Comparison of ENCODE assay signal across 17 cellular contexts in the genomic region with DNA sequence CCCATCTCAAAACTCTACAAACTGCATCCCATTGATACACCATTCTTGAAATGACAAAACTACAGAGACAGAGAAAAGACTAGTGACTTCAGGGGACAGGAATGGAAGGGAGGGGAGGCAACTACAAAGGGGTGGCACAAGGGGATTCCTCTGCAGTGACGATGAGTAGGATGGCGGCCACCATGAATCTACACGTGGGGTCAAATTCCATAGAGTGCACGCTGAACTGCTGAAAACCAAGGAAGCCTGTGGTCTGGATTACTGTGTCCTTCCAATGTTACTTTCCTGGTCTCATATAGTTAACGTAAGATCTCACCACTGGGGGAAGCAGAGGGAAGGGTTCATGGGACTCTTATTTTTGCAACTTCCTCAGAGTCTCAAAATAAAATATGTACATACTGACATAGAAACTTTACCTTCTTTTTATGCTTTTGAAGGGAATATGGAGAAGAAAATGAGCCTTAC. TPM values are rescaled to one million over a fixed set of nuclear protein-coding genes. Genes with fewer than 3 reads are reported as not detected.
DNase-seq lines count a peak whose midpoint lies in the region; ATAC-seq, FAIRE-seq and TF ChIP-seq lines count a peak whose summit lies in the region.
"Had no signal": no experiment of that assay in that cellular context is flagged by ENCODE, and none has a peak within 500 bp of the region (broad histone marks: within the 10 kb centered on the region; RNA-seq: fewer than 3 reads in every experiment).

No MANE protein-coding gene starts in this region.

- ATAC-seq in activated CD8-positive, alpha-beta T cell treated with anti-CD3 and anti-CD28 coated beads, Interleukin-2, amount 10 ng/mL, durations not matched to agents 7 days and 5 days: no peak
- no peak for ATAC-seq in activated CD8-positive, alpha-beta T cell treated with anti-CD3 and anti-CD28 coated beads for 36 hours
- ATAC-seq: gastroesophageal sphincter had no signal

- peaks cover 14% of the 10 kb centered on the region for H3K36me3 ChIP-seq in astrocyte (ENCODE audit: insufficient read depth, low read length)
- H3K36me3 ChIP-seq in trophoblast cell (ENCODE audit: control insufficient read depth in 1 of 2, insufficient read depth in 2 of 2, low read length in 2 of 2): peaks cover 28 to 51% of the 10 kb centered on the region in 2 experiments

- no peak overlapping the region for H4K8ac ChIP-seq in trophoblast cell (ENCODE audit: low read depth, low read length)

- H3K4me3 ChIP-seq in HL-60 (replicated peaks; ENCODE audit: insufficient read depth, low read length) (no peak overlapping the region), astrocyte (ENCODE audit: insufficient read depth, low read depth, low read length) (no peak overlapping the region), trophoblast cell (ENCODE audit: low read depth, low read length) (no peak overlapping the region)
- H3K4me3 ChIP-seq: gastroesophageal sphincter, Peyer's patch, prostate gland, stomach had no signal

- TF ChIP-seq CTCF in activated CD8-positive, alpha-beta T cell treated with anti-CD3 and anti-CD28 coated beads for 36 hours (IDR thresholded peaks at IDR 0.05): no peak
- TF ChIP-seq CTCF in HL-60 (IDR thresholded peaks at IDR 0.05; ENCODE audit: insufficient read depth, low read length): peak; percentile 2
- peak; percentile 25 for TF ChIP-seq CTCF in astrocyte (IDR thresholded peaks at IDR 0.05; ENCODE audit: insufficient read depth, low read depth, low read length)

- no peak overlapping the region for H3K4me2 ChIP-seq in astrocyte (ENCODE audit: low read length)
- no peak overlapping the region for H3K4me2 ChIP-seq in trophoblast cell (ENCODE audit: low read length)

- intact Hi-C loops in activated CD8-positive, alpha-beta T cell treated with anti-CD3 and anti-CD28 coated beads for 36 hours (cut with micrococcal nuclease): no loop called here
- intact Hi-C loops in activated T-helper 1 cell treated with anti-CD3 and anti-CD28 coated beads, Interleukin-12 subunit alpha, Interleukin-12 subunit beta, Interleukin-2, Interleukin-4 antibody, amounts not matched to agents 30 ng/mL and 10 ng/mL and 1 ng/mL, durations not matched to agents 14 hours and 24 hours and 36 hours (cut with micrococcal nuclease): no loop called here

- no peak overlapping the region for H3K4me3 Mint-ChIP-seq in activated CD8-positive, alpha-beta T cell treated with anti-CD3 and anti-CD28 coated beads, Interleukin-2, amount 10 ng/mL, durations not matched to agents 7 days and 5 days
- no peak overlapping the region for H3K4me3 Mint-ChIP-seq in activated CD8-positive, alpha-beta T cell treated with anti-CD3 and anti-CD28 coated beads for 36 hours
- no peak overlapping the region for H3K4me3 Mint-ChIP-seq in astrocyte (ENCODE audit: unreplicated experiment)
- no peak overlapping the region for H3K4me3 Mint-ChIP-seq in activated T-helper 1 cell treated with anti-CD3 and anti-CD28 coated beads, Interleukin-12 subunit alpha, Interleukin-12 subunit beta, Interleukin-2, Interleukin-4 antibody, amounts not matched to agents 30 ng/mL and 10 ng/mL and 1 ng/mL, durations not matched to agents 14 hours and 24 hours and 36 hours
- H3K4me3 Mint-ChIP-seq: activated naive CD8-positive, alpha-beta T cell; T-helper 1 cell treated with Interleukin-12 subunit alpha and Interleukin-12 subunit beta and Interleukin-4 antibody, amounts not matched to agents 30 μg/mL and 1 μg/mL, for 36 hours had no signal

- H4K91ac ChIP-seq in trophoblast cell (ENCODE audit: low read depth, low read length): no peak overlapping the region

- FAIRE-seq in astrocyte (lab: Jason Lieb, UNC): no peak
- FAIRE-seq: endometrium had no signal

- no peaks in the 10 kb centered on the region for H3K9me3 ChIP-seq in astrocyte (ENCODE audit: insufficient read depth, low read depth, low read length)
- no peaks in the 10 kb centered on the region for H3K9me3 ChIP-seq in trophoblast cell (ENCODE audit: insufficient read depth, low read depth, low read length)
- H3K9me3 ChIP-seq: gastroesophageal sphincter, Peyer's patch, prostate gland, stomach had no signal

- WGBS in trophoblast cell (ENCODE audit: extremely low coverage, insufficient coverage, insufficient read length): no CpG with 5 or more reads among the region's 5 CpGs

- H2BK5ac ChIP-seq in trophoblast cell (ENCODE audit: low read depth, low read length, poor library complexity): no peak overlapping the region

- H2AK5ac ChIP-seq in trophoblast cell (ENCODE audit: low read length): no peak overlapping the region

- no peak overlapping the region for H2BK120ac ChIP-seq in trophoblast cell (ENCODE audit: insufficient read depth, low read length, poor library complexity)

- no peak overlapping the region for H3K27ac ChIP-seq in HL-60 (replicated peaks)
- no peak overlapping the region for H3K27ac ChIP-seq in astrocyte (ENCODE audit: low read depth, low read length)
- H3K27ac ChIP-seq in trophoblast cell (ENCODE audit: low read depth, low read length): no peak overlapping the region
- H3K27ac ChIP-seq: gastroesophageal sphincter, Peyer's patch, prostate gland, stomach had no signal

- DNase-seq in activated CD8-positive, alpha-beta T cell treated with anti-CD3 and anti-CD28 coated beads, Interleukin-2, amount 10 ng/mL, durations not matched to agents 7 days and 5 days: no peak
- DNase-seq in activated CD8-positive, alpha-beta T cell treated with anti-CD3 and anti-CD28 coated beads for 36 hours: no peak
- no peak for DNase-seq in HL-60 (ENCODE audit: low read depth in 1 of 2, low spot score in 1 of 2)
- DNase-seq in astrocyte (ENCODE audit: low read depth): no peak
- DNase-seq in trophoblast cell: peak; percentile 55 to 75
- DNase-seq in COLO668 (lab: John Stamatoyannopoulos, UW; ENCODE audit: unreplicated experiment): no peak
- DNase-seq in hypothalamus (lab: John Stamatoyannopoulos, UW): no peak
- DNase-seq in activated T-helper 1 cell treated with anti-CD3 and anti-CD28 coated beads, Interleukin-12 subunit alpha, Interleukin-12 subunit beta, Interleukin-2, Interleukin-4 antibody, amounts not matched to agents 30 ng/mL and 10 ng/mL and 1 ng/mL, durations not matched to agents 14 hours and 24 hours and 36 hours (ENCODE audit: low spot score): no peak
- DNase-seq: activated CD8-positive, alpha-beta memory T cell treated with anti-CD3 and anti-CD28 coated beads, Interleukin-2, amount 50 U/mL, for 48 hours; central memory CD4-positive, alpha-beta T cell; Peyer's patch; stomach had no signal

- H3K27ac Mint-ChIP-seq in activated CD8-positive, alpha-beta T cell treated with anti-CD3 and anti-CD28 coated beads, Interleukin-2, amount 10 ng/mL, durations not matched to agents 7 days and 5 days: peak overlapping the region; percentile 18
- H3K27ac Mint-ChIP-seq in activated CD8-positive, alpha-beta T cell treated with anti-CD3 and anti-CD28 coated beads for 36 hours: no peak overlapping the region
- H3K27ac Mint-ChIP-seq in astrocyte (ENCODE audit: unreplicated experiment): no peak overlapping the region
- H3K27ac Mint-ChIP-seq in activated T-helper 1 cell treated with anti-CD3 and anti-CD28 coated beads, Interleukin-12 subunit alpha, Interleukin-12 subunit beta, Interleukin-2, Interleukin-4 antibody, amounts not matched to agents 30 ng/mL and 10 ng/mL and 1 ng/mL, durations not matched to agents 14 hours and 24 hours and 36 hours: no peak overlapping the region
- H3K27ac Mint-ChIP-seq: T-helper 1 cell treated with Interleukin-12 subunit alpha and Interleukin-12 subunit beta and Interleukin-4 antibody, amounts not matched to agents 30 μg/mL and 1 μg/mL, for 36 hours had no signal

- H3K79me1 ChIP-seq in trophoblast cell (ENCODE audit: low read length): peaks cover 11% of the 10 kb centered on the region

- peaks cover 88% of the 10 kb centered on the region for H3K36me3 Mint-ChIP-seq in activated CD8-positive, alpha-beta T cell treated with anti-CD3 and anti-CD28 coated beads, Interleukin-2, amount 10 ng/mL, durations not matched to agents 7 days and 5 days (ENCODE audit: low read depth)
- peaks cover 72% of the 10 kb centered on the region for H3K36me3 Mint-ChIP-seq in activated CD8-positive, alpha-beta T cell treated with anti-CD3 and anti-CD28 coated beads for 36 hours (ENCODE audit: low read depth)
- H3K36me3 Mint-ChIP-seq in astrocyte (ENCODE audit: low read depth, unreplicated experiment): peaks cover 61% of the 10 kb centered on the region
- H3K36me3 Mint-ChIP-seq in activated T-helper 1 cell treated with anti-CD3 and anti-CD28 coated beads, Interleukin-12 subunit alpha, Interleukin-12 subunit beta, Interleukin-2, Interleukin-4 antibody, amounts not matched to agents 30 ng/mL and 10 ng/mL and 1 ng/mL, durations not matched to agents 14 hours and 24 hours and 36 hours (ENCODE audit: low read depth): peaks cover 47% of the 10 kb centered on the region

- no peak overlapping the region for H3K23ac ChIP-seq in trophoblast cell (ENCODE audit: low read length)

- peaks cover 13% of the 10 kb centered on the region for H3K4me1 ChIP-seq in astrocyte (ENCODE audit: insufficient read depth, low read length)
- H3K4me1 ChIP-seq in trophoblast cell (ENCODE audit: control insufficient read depth in 1 of 2, insufficient read depth in 2 of 2, low read length in 2 of 2): peaks cover 13 to 16% of the 10 kb centered on the region in 2 experiments
- H3K4me1 ChIP-seq: prostate gland had no signal

- peaks cover 8% of the 10 kb centered on the region for H4K20me1 ChIP-seq in astrocyte (ENCODE audit: insufficient read depth, low read length)

- no peak overlapping the region for H4K12ac ChIP-seq in trophoblast cell (ENCODE audit: low read depth, low read length)

- no peak overlapping the region for H3K4ac ChIP-seq in trophoblast cell (ENCODE audit: low read depth, low read length)

- H3K79me2 ChIP-seq in astrocyte (ENCODE audit: insufficient read depth, low read length): peaks cover 44% of the 10 kb centered on the region
- peaks cover 7% of the 10 kb centered on the region for H3K79me2 ChIP-seq in trophoblast cell (ENCODE audit: control insufficient read depth, insufficient read depth, low read length, poor library complexity)

- H2AFZ ChIP-seq in astrocyte (ENCODE audit: low read depth, low read length) (no peak overlapping the region), trophoblast cell (ENCODE audit: insufficient read depth, low read length, poor library complexity) (no peak overlapping the region)

- peaks cover 26% of the 10 kb centered on the region for H3K4me1 Mint-ChIP-seq in activated CD8-positive, alpha-beta T cell treated with anti-CD3 and anti-CD28 coated beads, Interleukin-2, amount 10 ng/mL, durations not matched to agents 7 days and 5 days (ENCODE audit: low read depth)
- peaks cover 25% of the 10 kb centered on the region for H3K4me1 Mint-ChIP-seq in activated CD8-positive, alpha-beta T cell treated with anti-CD3 and anti-CD28 coated beads for 36 hours (ENCODE audit: low read depth)
- H3K4me1 Mint-ChIP-seq in astrocyte (ENCODE audit: low read depth, unreplicated experiment): peaks cover 26% of the 10 kb centered on the region
- peaks cover 26% of the 10 kb centered on the region for H3K4me1 Mint-ChIP-seq in activated T-helper 1 cell treated with anti-CD3 and anti-CD28 coated beads, Interleukin-12 subunit alpha, Interleukin-12 subunit beta, Interleukin-2, Interleukin-4 antibody, amounts not matched to agents 30 ng/mL and 10 ng/mL and 1 ng/mL, durations not matched to agents 14 hours and 24 hours and 36 hours (ENCODE audit: low read depth)

- H3K27me3 Mint-ChIP-seq in activated CD8-positive, alpha-beta T cell treated with anti-CD3 and anti-CD28 coated beads, Interleukin-2, amount 10 ng/mL, durations not matched to agents 7 days and 5 days (ENCODE audit: low read depth): no peaks in the 10 kb centered on the region
- no peaks in the 10 kb centered on the region for H3K27me3 Mint-ChIP-seq in activated CD8-positive, alpha-beta T cell treated with anti-CD3 and anti-CD28 coated beads for 36 hours
- H3K27me3 Mint-ChIP-seq in astrocyte (ENCODE audit: low read depth, unreplicated experiment): no peaks in the 10 kb centered on the region
- H3K27me3 Mint-ChIP-seq in activated T-helper 1 cell treated with anti-CD3 and anti-CD28 coated beads, Interleukin-12 subunit alpha, Interleukin-12 subunit beta, Interleukin-2, Interleukin-4 antibody, amounts not matched to agents 30 ng/mL and 10 ng/mL and 1 ng/mL, durations not matched to agents 14 hours and 24 hours and 36 hours (ENCODE audit: insufficient read depth): no peaks in the 10 kb centered on the region
- H3K27me3 Mint-ChIP-seq: activated naive CD8-positive, alpha-beta T cell had no signal

- H3K27me3 ChIP-seq in HL-60 (ENCODE audit: insufficient read depth, poor library complexity, severe bottlenecking) (no peaks in the 10 kb centered on the region), astrocyte (ENCODE audit: insufficient read depth, low read length) (no peaks in the 10 kb centered on the region), trophoblast cell (ENCODE audit: insufficient read depth, low read length) (no peaks in the 10 kb centered on the region)
- H3K27me3 ChIP-seq: gastroesophageal sphincter, Peyer's patch, stomach had no signal

- H2BK12ac ChIP-seq in trophoblast cell (ENCODE audit: low read length): no peak overlapping the region

- no peak overlapping the region for H3K9ac ChIP-seq in astrocyte (ENCODE audit: low read length)
- H3K9ac ChIP-seq in trophoblast cell (ENCODE audit: low read length): no peak overlapping the region

- no peaks in the 10 kb centered on the region for H3K9me3 Mint-ChIP-seq in activated CD8-positive, alpha-beta T cell treated with anti-CD3 and anti-CD28 coated beads, Interleukin-2, amount 10 ng/mL, durations not matched to agents 7 days and 5 days (ENCODE audit: insufficient read depth)
- H3K9me3 Mint-ChIP-seq in activated CD8-positive, alpha-beta T cell treated with anti-CD3 and anti-CD28 coated beads for 36 hours: peaks cover 8% of the 10 kb centered on the region
- H3K9me3 Mint-ChIP-seq in astrocyte (ENCODE audit: unreplicated experiment): no peaks in the 10 kb centered on the region
- no peaks in the 10 kb centered on the region for H3K9me3 Mint-ChIP-seq in activated T-helper 1 cell treated with anti-CD3 and anti-CD28 coated beads, Interleukin-12 subunit alpha, Interleukin-12 subunit beta, Interleukin-2, Interleukin-4 antibody, amounts not matched to agents 30 ng/mL and 10 ng/mL and 1 ng/mL, durations not matched to agents 14 hours and 24 hours and 36 hours
- H3K9me3 Mint-ChIP-seq: T-helper 1 cell treated with Interleukin-12 subunit alpha and Interleukin-12 subunit beta and Interleukin-4 antibody, amounts not matched to agents 30 μg/mL and 1 μg/mL, for 36 hours had no signal

- H3K18ac ChIP-seq in trophoblast cell (ENCODE audit: low read length): no peak overlapping the region

- POLR2A ChIA-PET in activated CD8-positive, alpha-beta T cell treated with anti-CD3 and anti-CD28 coated beads, Interleukin-2, amount 10 ng/mL, durations not matched to agents 7 days and 5 days (lab: Charles Lee): no interaction called here
- POLR2A ChIA-PET in activated CD8-positive, alpha-beta T cell treated with anti-CD3 and anti-CD28 coated beads for 36 hours (lab: Charles Lee): interaction anchor here (1.0 kb wide), 1 partner anchor 9 kb away, joined by 6 read pairs; no protein-coding TSS in a partner anchor

- CTCF ChIA-PET in activated CD8-positive, alpha-beta T cell treated with anti-CD3 and anti-CD28 coated beads, Interleukin-2, amount 10 ng/mL, durations not matched to agents 7 days and 5 days (lab: Charles Lee): no interaction called here
- CTCF ChIA-PET in activated CD8-positive, alpha-beta T cell treated with anti-CD3 and anti-CD28 coated beads for 36 hours (lab: Charles Lee): no interaction called here

- H3K14ac ChIP-seq in trophoblast cell (ENCODE audit: low read length): no peak overlapping the region

RNA-seq across cellular contexts. Expression of gene COX7A2L, which starts 23.6 kb away (rescaled TPM):
- 100 to 1,000 TPM; 102 to 109 TPM for total RNA-seq in activated CD8-positive, alpha-beta T cell treated with anti-CD3 and anti-CD28 coated beads, Interleukin-2, amount 10 ng/mL, durations not matched to agents 7 days and 5 days
- 100 to 1,000 TPM; 113 to 115 TPM for total RNA-seq in activated CD8-positive, alpha-beta T cell treated with anti-CD3 and anti-CD28 coated beads for 36 hours
- 125 and 126 TPM in 2 replicates for total RNA-seq in astrocyte
- polyA plus RNA-seq in trophoblast cell (2013): 75.1 and 75.4 TPM in 2 replicates
- 83.3 and 84.7 TPM in 2 replicates for total RNA-seq in activated T-helper 1 cell treated with anti-CD3 and anti-CD28 coated beads, Interleukin-12 subunit alpha, Interleukin-12 subunit beta, Interleukin-2, Interleukin-4 antibody, amounts not matched to agents 30 ng/mL and 10 ng/mL and 1 ng/mL, durations not matched to agents 14 hours and 24 hours and 36 hours

Comparison
In these comparisons a context has a peak if more than half of its experiments do, and no peak if none do; other contexts are left out.
1. DNase-seq: peak in trophoblast cell (2 of 2); none in activated CD8-positive, alpha-beta T cell treated with anti-CD3 and anti-CD28 coated beads, Interleukin-2, amount 10 ng/mL, durations not matched to agents 7 days and 5 days (single experiment), activated CD8-positive, alpha-beta T cell treated with anti-CD3 and anti-CD28 coated beads for 36 hours (single experiment), HL-60 (0 of 2), astrocyte (single experiment), COLO668 (single experiment), hypothalamus (0 of 51) and activated T-helper 1 cell treated with anti-CD3 and anti-CD28 coated beads, Interleukin-12 subunit alpha, Interleukin-12 subunit beta, Interleukin-2, Interleukin-4 antibody, amounts not matched to agents 30 ng/mL and 10 ng/mL and 1 ng/mL, durations not matched to agents 14 hours and 24 hours and 36 hours (single experiment).